1 cellular context compared by ENCODE assay signal in genomic region chr13:109939838-109940237, GRCh38.
TF ChIP-seq lines count a peak whose summit lies in the region.

No MANE protein-coding gene starts in this region.

TF ChIP-seq in GM23338, 12 proteins besides CTCF, POLR2A, EP300 and RAD21 (continued from another document):
- TF ChIP-seq ZNF462 (CRISPR knock-in tag; IDR thresholded peaks at IDR 0.05) = no peak
- no peak for TF ChIP-seq POLR2AphosphoS5 (IDR thresholded peaks at IDR 0.05; ENCODE audit: low read depth)
- TF ChIP-seq, protein P1, sequence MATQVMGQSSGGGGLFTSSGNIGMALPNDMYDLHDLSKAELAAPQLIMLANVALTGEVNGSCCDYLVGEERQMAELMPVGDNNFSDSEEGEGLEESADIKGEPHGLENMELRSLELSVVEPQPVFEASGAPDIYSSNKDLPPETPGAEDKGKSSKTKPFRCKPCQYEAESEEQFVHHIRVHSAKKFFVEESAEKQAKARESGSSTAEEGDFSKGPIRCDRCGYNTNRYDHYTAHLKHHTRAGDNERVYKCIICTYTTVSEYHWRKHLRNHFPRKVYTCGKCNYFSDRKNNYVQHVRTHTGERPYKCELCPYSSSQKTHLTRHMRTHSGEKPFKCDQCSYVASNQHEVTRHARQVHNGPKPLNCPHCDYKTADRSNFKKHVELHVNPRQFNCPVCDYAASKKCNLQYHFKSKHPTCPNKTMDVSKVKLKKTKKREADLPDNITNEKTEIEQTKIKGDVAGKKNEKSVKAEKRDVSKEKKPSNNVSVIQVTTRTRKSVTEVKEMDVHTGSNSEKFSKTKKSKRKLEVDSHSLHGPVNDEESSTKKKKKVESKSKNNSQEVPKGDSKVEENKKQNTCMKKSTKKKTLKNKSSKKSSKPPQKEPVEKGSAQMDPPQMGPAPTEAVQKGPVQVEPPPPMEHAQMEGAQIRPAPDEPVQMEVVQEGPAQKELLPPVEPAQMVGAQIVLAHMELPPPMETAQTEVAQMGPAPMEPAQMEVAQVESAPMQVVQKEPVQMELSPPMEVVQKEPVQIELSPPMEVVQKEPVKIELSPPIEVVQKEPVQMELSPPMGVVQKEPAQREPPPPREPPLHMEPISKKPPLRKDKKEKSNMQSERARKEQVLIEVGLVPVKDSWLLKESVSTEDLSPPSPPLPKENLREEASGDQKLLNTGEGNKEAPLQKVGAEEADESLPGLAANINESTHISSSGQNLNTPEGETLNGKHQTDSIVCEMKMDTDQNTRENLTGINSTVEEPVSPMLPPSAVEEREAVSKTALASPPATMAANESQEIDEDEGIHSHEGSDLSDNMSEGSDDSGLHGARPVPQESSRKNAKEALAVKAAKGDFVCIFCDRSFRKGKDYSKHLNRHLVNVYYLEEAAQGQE (IDR thresholded peaks at IDR 0.05; ENCODE audit: unreplicated experiment) = no peak
- no peak for TF ChIP-seq ETS1 (IDR thresholded peaks at IDR 0.05)
- no peak for TF ChIP-seq JUNB (IDR thresholded peaks at IDR 0.05; ENCODE audit: unreplicated experiment)
- no peak for TF ChIP-seq CREB1 (CRISPR knock-in tag; IDR thresholded peaks at IDR 0.05; ENCODE audit: low read depth)
- no peak for TF ChIP-seq EZH2 (IDR thresholded peaks at IDR 0.05; ENCODE audit: low read depth, unreplicated experiment)
